ENCODE assay signal across 9 cellular contexts in the genomic region with DNA sequence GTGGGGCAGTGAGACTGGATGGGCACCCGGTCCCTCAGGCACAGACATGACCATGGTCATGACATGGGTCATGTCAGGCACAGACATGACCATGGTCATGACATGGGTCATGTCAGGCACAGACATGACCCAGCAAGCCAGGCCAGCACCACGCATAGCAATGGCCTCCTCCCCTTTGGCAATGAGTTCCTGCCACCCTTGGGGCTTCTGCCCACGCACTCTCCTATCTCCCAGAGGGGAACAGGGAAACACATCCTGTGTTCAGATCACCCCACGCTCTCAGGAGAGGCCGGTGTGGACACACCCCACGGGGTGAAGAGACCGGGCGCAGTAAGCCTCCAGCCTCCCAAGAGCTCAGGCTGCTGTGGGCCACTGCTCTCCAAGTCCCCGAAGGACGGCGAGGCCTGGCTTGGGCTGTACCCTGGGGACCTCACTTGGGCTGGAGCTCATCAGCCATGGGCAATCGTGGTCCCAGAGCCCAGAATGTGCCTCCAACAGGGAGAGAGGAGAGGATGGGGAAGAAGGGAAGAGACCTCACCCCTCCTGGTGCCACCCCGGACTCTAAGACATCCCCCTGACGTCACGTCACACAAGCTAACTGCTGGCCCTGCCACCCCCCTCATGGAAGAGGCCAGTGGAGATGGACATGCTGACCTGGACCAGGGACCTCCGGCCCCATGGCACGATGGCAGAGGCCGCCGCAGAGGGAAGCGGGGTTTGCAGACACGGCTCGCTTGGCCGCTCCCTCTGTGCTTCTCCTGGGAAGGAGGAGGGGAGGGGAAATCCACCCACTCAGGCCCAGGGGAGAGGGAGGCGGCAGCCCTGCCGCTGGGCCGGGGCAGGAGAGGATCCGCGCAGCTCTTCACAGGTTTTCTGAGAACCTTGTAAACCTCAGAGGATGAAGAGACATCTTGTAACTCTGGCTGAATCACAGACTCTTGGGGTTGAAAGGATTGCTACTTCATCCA.
DNase-seq lines count a peak whose midpoint lies in the region; ATAC-seq lines count a peak whose summit lies in the region.
"Had no signal": no experiment of that assay in that cellular context is flagged by ENCODE, and none has a peak within 500 bp of the region (broad histone marks: within the 10 kb centered on the region; RNA-seq: fewer than 3 reads in every experiment).

No MANE protein-coding gene starts in this region.

- H3K27me3 ChIP-seq in BLaER1, result no peaks in the 10 kb centered on the region

- H3K27ac ChIP-seq in BLaER1, result peak overlapping the region; percentile 87

- peak overlapping the region; percentile 100 for H3K4me2 ChIP-seq in BLaER1

- DNase-seq in activated T-helper 2 cell treated with anti-CD3 and anti-CD28 coated beads, Interferon-gamma antibody, Interleukin-2, Interleukin-4, amounts not matched to agents 10 μg/mL and 5 μg/mL and 100 μg/mL, durations not matched to agents 14 hours and 24 hours and 36 hours (ENCODE audit: low spot score), result peak; percentile 27
- DNase-seq in natural killer cell treated with Interleukin-12 subunit alpha and Interleukin-12 subunit beta and Interleukin-15 and Interleukin-18, amount 100 ng/mL, for 72 hours (ENCODE audit: low spot score), result no peak
- DNase-seq in NCI-H146 treated with DMSO at 0.1 percent for 48 hours (lab: John Stamatoyannopoulos, UW; ENCODE audit: unreplicated experiment) (no peak), C1 segment of cervical spinal cord (lab: John Stamatoyannopoulos, UW) (no peak), ecto neural progenitor cell (ENCODE audit: low spot score) (no peak)

- H3K27ac Mint-ChIP-seq in activated T-helper 2 cell treated with anti-CD3 and anti-CD28 coated beads, Interferon-gamma antibody, Interleukin-2, Interleukin-4, amounts not matched to agents 10 μg/mL and 5 μg/mL and 100 μg/mL, durations not matched to agents 14 hours and 24 hours and 36 hours, result peak overlapping the region; percentile 91
- H3K27ac Mint-ChIP-seq in natural killer cell treated with Interleukin-12 subunit alpha and Interleukin-12 subunit beta and Interleukin-15 and Interleukin-18, amount 100 ng/mL, for 72 hours, result peak overlapping the region; percentile 67 to 76
- H3K27ac Mint-ChIP-seq: nephron had no signal

- intact Hi-C loops in activated T-helper 2 cell treated with anti-CD3 and anti-CD28 coated beads, Interferon-gamma antibody, Interleukin-2, Interleukin-4, amounts not matched to agents 10 μg/mL and 5 μg/mL and 100 μg/mL, durations not matched to agents 14 hours and 24 hours and 36 hours (cut with micrococcal nuclease), result loop anchor here (1.0 kb wide), 3 partner anchors 13 to 22 kb away; no protein-coding TSS in a partner anchor

- peak overlapping the region; percentile 55 for H3K9ac ChIP-seq in BLaER1

- H3K4me3 Mint-ChIP-seq in activated T-helper 2 cell treated with anti-CD3 and anti-CD28 coated beads, Interferon-gamma antibody, Interleukin-2, Interleukin-4, amounts not matched to agents 10 μg/mL and 5 μg/mL and 100 μg/mL, durations not matched to agents 14 hours and 24 hours and 36 hours (ENCODE audit: low read depth), result peak overlapping the region; percentile 84
- H3K4me3 Mint-ChIP-seq in natural killer cell treated with Interleukin-12 subunit alpha and Interleukin-12 subunit beta and Interleukin-15 and Interleukin-18, amount 100 ng/mL, for 72 hours, result peak overlapping the region; percentile 76
- H3K4me3 Mint-ChIP-seq: nephron had no signal

- peaks cover 56% of the 10 kb centered on the region for H3K4me1 Mint-ChIP-seq in activated T-helper 2 cell treated with anti-CD3 and anti-CD28 coated beads, Interferon-gamma antibody, Interleukin-2, Interleukin-4, amounts not matched to agents 10 μg/mL and 5 μg/mL and 100 μg/mL, durations not matched to agents 14 hours and 24 hours and 36 hours (ENCODE audit: low read depth)
- H3K4me1 Mint-ChIP-seq in natural killer cell treated with Interleukin-12 subunit alpha and Interleukin-12 subunit beta and Interleukin-15 and Interleukin-18, amount 100 ng/mL, for 72 hours (ENCODE audit: low read depth in 2 of 2), result peaks cover 50 to 66% of the 10 kb centered on the region in 2 donors

- peak overlapping the region; percentile 60 for H3K4me3 ChIP-seq in BLaER1

- H3K9me3 Mint-ChIP-seq in activated T-helper 2 cell treated with anti-CD3 and anti-CD28 coated beads, Interferon-gamma antibody, Interleukin-2, Interleukin-4, amounts not matched to agents 10 μg/mL and 5 μg/mL and 100 μg/mL, durations not matched to agents 14 hours and 24 hours and 36 hours, result no peaks in the 10 kb centered on the region
- H3K9me3 Mint-ChIP-seq in natural killer cell treated with Interleukin-12 subunit alpha and Interleukin-12 subunit beta and Interleukin-15 and Interleukin-18, amount 100 ng/mL, for 72 hours, result no peaks in the 10 kb centered on the region

- H3K4me1 ChIP-seq in BLaER1, result peaks cover 96% of the 10 kb centered on the region

- peaks cover 30% of the 10 kb centered on the region for H3K36me3 ChIP-seq in BLaER1

- peaks cover 29% of the 10 kb centered on the region for H3K36me3 Mint-ChIP-seq in activated T-helper 2 cell treated with anti-CD3 and anti-CD28 coated beads, Interferon-gamma antibody, Interleukin-2, Interleukin-4, amounts not matched to agents 10 μg/mL and 5 μg/mL and 100 μg/mL, durations not matched to agents 14 hours and 24 hours and 36 hours (ENCODE audit: low read depth)
- peaks cover 4% of the 10 kb centered on the region for H3K36me3 Mint-ChIP-seq in natural killer cell treated with Interleukin-12 subunit alpha and Interleukin-12 subunit beta and Interleukin-15 and Interleukin-18, amount 100 ng/mL, for 72 hours

- H3K27me3 Mint-ChIP-seq in activated T-helper 2 cell treated with anti-CD3 and anti-CD28 coated beads, Interferon-gamma antibody, Interleukin-2, Interleukin-4, amounts not matched to agents 10 μg/mL and 5 μg/mL and 100 μg/mL, durations not matched to agents 14 hours and 24 hours and 36 hours (ENCODE audit: low read depth), result no peaks in the 10 kb centered on the region
- H3K27me3 Mint-ChIP-seq in natural killer cell treated with Interleukin-12 subunit alpha and Interleukin-12 subunit beta and Interleukin-15 and Interleukin-18, amount 100 ng/mL, for 72 hours, result peaks cover 0 to 12% of the 10 kb centered on the region in 2 donors

- peaks cover 81% of the 10 kb centered on the region for H4K20me1 ChIP-seq in BLaER1

- H3K9me3 ChIP-seq in BLaER1, result peaks cover 12% of the 10 kb centered on the region; the same call in 1 of the 2 replicates

- ATAC-seq in GM19438 (IDR thresholded peaks at IDR 0.05; ENCODE audit: low read depth, unreplicated experiment) (peak; percentile 33), HG03460 (IDR thresholded peaks at IDR 0.05; ENCODE audit: unreplicated experiment) (peak; percentile 29)
- peak; percentile 70 to 74 for ATAC-seq in natural killer cell treated with Interleukin-12 subunit alpha and Interleukin-12 subunit beta and Interleukin-15 and Interleukin-18, amount 100 ng/mL, for 72 hours
